Comparison of ENCODE assay signal across 8 cellular contexts in genomic region chr9:32384364-32385134, GRCh38. TPM values are rescaled to one million over a fixed set of nuclear protein-coding genes. Genes with fewer than 3 reads are reported as not detected.
DNase-seq lines count a peak whose midpoint lies in the region; ATAC-seq and TF ChIP-seq lines count a peak whose summit lies in the region.

Gene ACO1 (plus strand): TSS chr9:32384643. CDS start chr9:32405507, 20,864 bp downstream.

- peaks cover 16 to 27% (median 21%) of the 10 kb centered on the region in 10 experiments; a peak in 19 of 20 replicates for H3K4me1 ChIP-seq in BLaER1 treated with 17β-estradiol and CSF1 and Interleukin-3, amounts not matched to agents 10 nM and 100 nM
- H3K4me1 ChIP-seq in right lobe of liver, result peaks cover 0 to 46% (median 19%) of the 10 kb centered on the region in 4 donors

- intact Hi-C loops in right lobe of liver (cut with DNase I), result loop anchor here in 1 of 2 donors (5.0 kb wide), 1 partner anchor 38 kb away; no protein-coding TSS in a partner anchor

- peak; percentile 79 for DNase-seq in NCI-H526 treated with DMSO at 0.1 percent for 48 hours (lab: John Stamatoyannopoulos, UW)
- peak; percentile 87 to 88 for DNase-seq in activated CD4-positive, alpha-beta T cell treated with anti-CD3 and anti-CD28 coated beads, Interleukin-2, amount 50 U/mL, for 48 hours
- DNase-seq in dermis blood vessel endothelial cell, result peak; percentile 93
- DNase-seq in right lobe of liver, result peak; percentile 96
- peak; percentile 79 for DNase-seq in stimulated activated CD4-positive, alpha-beta T cell treated with anti-CD3 and anti-CD28 coated beads, Interleukin-4, amount 100 ng/mL, for 24 hours

- peak within 1 kb of the TSS; percentile 34 to 72 (median 65); a peak in 21 of 22 replicates for H3K27ac ChIP-seq in BLaER1 treated with 17β-estradiol and CSF1 and Interleukin-3, amounts not matched to agents 10 nM and 100 nM
- peak within 1 kb of the TSS; percentile 89 to 94 (median 91) for H3K27ac ChIP-seq in right lobe of liver

- H3K36me3 ChIP-seq in BLaER1 treated with 17β-estradiol and CSF1 and Interleukin-3, amounts not matched to agents 10 nM and 100 nM, result peaks cover 0 to 7% (median 0%) of the 10 kb centered on the region in 11 experiments; a peak in 3 of 22 replicates
- H3K36me3 ChIP-seq in right lobe of liver, result no peaks in the 10 kb centered on the region

- no peaks in the 10 kb centered on the region for H3K27me3 ChIP-seq in BLaER1 treated with 17β-estradiol and CSF1 and Interleukin-3, amounts not matched to agents 10 nM and 100 nM
- H3K27me3 ChIP-seq in right lobe of liver, result no peaks in the 10 kb centered on the region

- no peaks in the 10 kb centered on the region for H3K9me3 ChIP-seq in BLaER1 treated with 17β-estradiol and CSF1 and Interleukin-3, amounts not matched to agents 10 nM and 100 nM (replicated peaks in 1 of 11)
- no peaks in the 10 kb centered on the region for H3K9me3 ChIP-seq in right lobe of liver

- TF ChIP-seq POLR2A in GM19193 (IDR thresholded peaks at IDR 0.05; ENCODE audit: extremely low read depth, insufficient read depth, insufficient read length), result peak; percentile 49
- peak; percentile 97 for TF ChIP-seq POLR2A in right lobe of liver (IDR thresholded peaks at IDR 0.05)

- peak in 3 of 4 donors; percentile 6 to 20 (median 13) for TF ChIP-seq CTCF in right lobe of liver (IDR thresholded peaks at IDR 0.05)

- peak within 1 kb of the TSS; percentile 74 to 87 (median 83) for H3K9ac ChIP-seq in BLaER1 treated with 17β-estradiol and CSF1 and Interleukin-3, amounts not matched to agents 10 nM and 100 nM

- peak within 1 kb of the TSS; percentile 81 to 97 (median 91) for H3K4me2 ChIP-seq in BLaER1 treated with 17β-estradiol and CSF1 and Interleukin-3, amounts not matched to agents 10 nM and 100 nM

- under 1% methylated on average over 35 of the region's 71 CpGs for WGBS in right lobe of liver (ENCODE audit: insufficient coverage, low coverage, low lambda C conversion rate, missing lambda C conversion rate)

- peaks cover 0 to 18% (median 0%) of the 10 kb centered on the region in 11 experiments; a peak in 5 of 22 replicates for H4K20me1 ChIP-seq in BLaER1 treated with 17β-estradiol and CSF1 and Interleukin-3, amounts not matched to agents 10 nM and 100 nM

- ATAC-seq in HG03378 (IDR thresholded peaks at IDR 0.05; ENCODE audit: unreplicated experiment) (peak; percentile 88), right lobe of liver (peak; percentile 93 to 97 (median 94))

- H3K4me3 ChIP-seq in BLaER1 treated with 17β-estradiol and CSF1 and Interleukin-3, amounts not matched to agents 10 nM and 100 nM, result peak within 1 kb of the TSS; percentile 71 to 90 (median 83)
- H3K4me3 ChIP-seq in right lobe of liver, result peak within 1 kb of the TSS; percentile 71 to 92 (median 72)

RNA-seq across cellular contexts. Expression of gene ACO1, which starts in this region (rescaled TPM):
- total RNA-seq in dermis blood vessel endothelial cell, result 61.8 and 73.3 TPM in 2 replicates
- total RNA-seq in right lobe of liver, result 100 to 1,000 TPM in 3 of 6 experiments, 10 to 100 TPM in 3; 75.4 to 108 (median 98.1) TPM

Comparison
In these comparisons a context has a peak if more than half of its experiments do, and no peak if none do; other contexts are left out.
1. Peak in every context shown above with its lines: DNase-seq, ATAC-seq, H3K4me3 ChIP-seq and H3K27ac ChIP-seq.